8 cellular contexts compared by ENCODE assay signal in genomic region chr12:8045952-8046944, GRCh38. TPM values are rescaled to one million over a fixed set of nuclear protein-coding genes. Genes with fewer than 3 reads are reported as not detected.
DNase-seq lines count a peak whose midpoint lies in the region; ATAC-seq and TF ChIP-seq lines count a peak whose summit lies in the region.

No MANE protein-coding gene starts in this region.

- H3K27ac Mint-ChIP-seq in MCF 10A (ENCODE audit: low read depth, unreplicated experiment), result no peak overlapping the region

- BruUV-seq in MCF 10A (replicated peaks; lab: Mats Ljungman, UMichigan), result no TSS peak

- H3K9me3 Mint-ChIP-seq in MCF 10A (ENCODE audit: unreplicated experiment), result no peaks in the 10 kb centered on the region

- intact Hi-C loops in MCF 10A (cut with micrococcal nuclease), result loop anchor here (1.0 kb wide), 1 partner anchor 32 kb away; no protein-coding TSS in a partner anchor

- H3K36me3 Mint-ChIP-seq in MCF 10A (ENCODE audit: insufficient read depth, unreplicated experiment), result peaks cover 90% of the 10 kb centered on the region

- H3K27me3 Mint-ChIP-seq in MCF 10A (ENCODE audit: insufficient read depth, unreplicated experiment), result no peaks in the 10 kb centered on the region

- TF ChIP-seq CTCF in VCaP (conservative IDR thresholded peaks at IDR 0.05) (peak; percentile 96), MCF 10A (IDR thresholded peaks at IDR 0.05; ENCODE audit: unreplicated experiment) (peak; percentile 75)

- POLR2A ChIA-PET in MCF 10A (lab: Yijun Ruan, JAX), result interaction anchor here (1.3 to 2.2 kb wide), 4 partner anchors 12 to 31 kb away, joined by 4 to 10 read pairs (median 4); no protein-coding TSS in a partner anchor

- DNase-seq in activated gamma-delta T cell treated with Interleukin-2 at 50 U/mL for 16 hours (peak; percentile 84), activated gamma-delta T cell (lab: John Stamatoyannopoulos, UW) (no peak), NCI-H2029 (lab: John Stamatoyannopoulos, UW) (peak; percentile 42), MCF 10A (ENCODE audit: unreplicated experiment) (peak; percentile 78), inferior parietal cortex (ENCODE audit: extremely low spot score) (peak; percentile 82)
- peak; percentile 87 for DNase-seq in stimulated activated CD4-positive, alpha-beta T cell treated with anti-CD3 and anti-CD28 coated beads, Interleukin-15, amount 100 ng/mL, for 24 hours

- no peak for ATAC-seq in GM18519 (IDR thresholded peaks at IDR 0.05; ENCODE audit: low FRiP score, unreplicated experiment)

- no peak overlapping the region for H3K27ac ChIP-seq in VCaP

- no peaks in the 10 kb centered on the region for H3K4me1 Mint-ChIP-seq in MCF 10A (ENCODE audit: insufficient read depth, unreplicated experiment)

- no peak overlapping the region for H3K4me3 Mint-ChIP-seq in MCF 10A (ENCODE audit: unreplicated experiment)

- CTCF ChIA-PET in MCF 10A (lab: Yijun Ruan, JAX), result interaction anchor here (0.6 to 3.3 kb wide), 31 partner anchors 8 to 431 kb away, joined by 3 to 42 read pairs (median 5); partner anchors contain the start of genes C3AR1 and NECAP1

RNA-seq across cellular contexts. Expression of gene FOXJ2, which starts 13.7 kb away (rescaled TPM):
- 19.7 and 21.1 TPM in 2 replicates for total RNA-seq in MCF 10A (2022)

RNA-seq across cellular contexts. Expression of gene C3AR1, which starts 19.9 kb away (rescaled TPM):
- not detected in 2 replicates for total RNA-seq in MCF 10A (2022)

RNA-seq across cellular contexts. Expression of gene NECAP1, which starts 35.8 kb away (rescaled TPM):
- 53.7 and 59.3 TPM in 2 replicates for total RNA-seq in MCF 10A (2022)
